ENCODE assay signal across 31 cellular contexts in the genomic region with DNA sequence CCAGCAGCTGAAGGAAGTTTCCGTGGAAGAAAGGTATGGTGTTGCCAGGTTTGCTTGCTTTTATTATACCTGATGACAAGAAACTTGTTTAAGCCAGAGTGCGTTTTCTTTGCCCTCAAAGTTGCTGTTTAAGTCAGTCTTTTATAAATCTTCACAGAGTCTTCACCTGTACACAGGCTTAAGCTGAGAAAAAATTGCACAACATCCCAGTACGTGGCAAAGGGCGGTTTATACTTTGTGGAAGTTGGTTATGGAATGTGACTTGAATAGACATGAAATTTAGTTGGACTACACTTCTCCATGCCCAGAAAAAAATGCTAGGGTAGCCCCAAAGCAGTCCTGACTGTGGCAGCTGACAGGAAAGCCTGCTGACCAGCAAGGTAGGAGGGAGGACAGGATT.
"Had no signal": no experiment of that assay in that cellular context is flagged by ENCODE, and none has a peak within 500 bp of the region (broad histone marks: within the 10 kb centered on the region; RNA-seq: fewer than 3 reads in every experiment).

No MANE protein-coding gene starts in this region.

- H3K27me3 ChIP-seq: ascending aorta, Peyer's patch had no signal

- H3K4me3 ChIP-seq: ascending aorta, Peyer's patch, SJCRH30, SK-N-MC had no signal

- H3K36me3 ChIP-seq: ascending aorta, Peyer's patch, SJCRH30 had no signal

- DNase-seq: activated CD4-positive, alpha-beta T cell treated with anti-CD3 and anti-CD28 coated beads, Interleukin-2, amount 10 ng/mL, durations not matched to agents 24 days and 14 days; activated CD4-positive, alpha-beta T cell treated with anti-CD3 and anti-CD28 coated beads, Interleukin-2, amount 50 U/mL, for 4 hours; activated CD8-positive, alpha-beta T cell treated with anti-CD3 and anti-CD28 coated beads for 36 hours; activated gamma-delta T cell; activated naive CD4-positive, alpha-beta T cell treated with Interleukin-2 at 50 U/mL for 16 hours; activated naive CD8-positive, alpha-beta T cell treated with anti-CD3 and anti-CD28 coated beads, Interleukin-2, amount 10 ng/mL, durations not matched to agents 7 days and 5 days; activated T-cell treated with anti-CD3 and anti-CD28 coated beads, Interleukin-2, amount 50 U/mL, for 1 hour; activated T-cell treated with anti-CD3 and anti-CD28 coated beads, Interleukin-2, amount 50 U/mL, for 72 hours; amygdala; caudate nucleus; NCI-H1092 treated with DMSO at 0.1 percent for 48 hours; NCI-H1417; NCI-H146; NCI-H187; NCI-H2029 treated with DMSO at 0.1 percent for 48 hours; NCI-H2107; NCI-H2171; NCI-H510A; NCI-H526; NCI-H748 treated with DMSO at 0.1 percent for 48 hours; NK-92 treated with Interleukin-12 subunit alpha and Interleukin-12 subunit beta, amount 100 ng/mL, for 24 hours; PC-3; Peyer's patch; Right ventricle myocardium superior; RPMI8226; SJCRH30; T1000 had no signal

- H3K9me3 ChIP-seq: ascending aorta, Peyer's patch, SJCRH30 had no signal

- H3K27ac ChIP-seq: ascending aorta, KMS-11, Peyer's patch, SJCRH30, SK-N-MC had no signal

- ATAC-seq: activated CD8-positive, alpha-beta T cell treated with anti-CD3 and anti-CD28 coated beads for 36 hours; activated T-cell treated with anti-CD3 and anti-CD28 coated beads, Interleukin-2, amount 50 U/mL, for 72 hours; activated T-helper 17 cell treated with anti-CD3 and anti-CD28 coated beads, Interleukin-2, amount 50 U/mL, for 72 hours; PC-3 had no signal

- H3K4me1 ChIP-seq: ascending aorta, Peyer's patch, SJCRH30 had no signal
